Comparison of ENCODE assay signal across 8 cellular contexts in the genomic region with DNA sequence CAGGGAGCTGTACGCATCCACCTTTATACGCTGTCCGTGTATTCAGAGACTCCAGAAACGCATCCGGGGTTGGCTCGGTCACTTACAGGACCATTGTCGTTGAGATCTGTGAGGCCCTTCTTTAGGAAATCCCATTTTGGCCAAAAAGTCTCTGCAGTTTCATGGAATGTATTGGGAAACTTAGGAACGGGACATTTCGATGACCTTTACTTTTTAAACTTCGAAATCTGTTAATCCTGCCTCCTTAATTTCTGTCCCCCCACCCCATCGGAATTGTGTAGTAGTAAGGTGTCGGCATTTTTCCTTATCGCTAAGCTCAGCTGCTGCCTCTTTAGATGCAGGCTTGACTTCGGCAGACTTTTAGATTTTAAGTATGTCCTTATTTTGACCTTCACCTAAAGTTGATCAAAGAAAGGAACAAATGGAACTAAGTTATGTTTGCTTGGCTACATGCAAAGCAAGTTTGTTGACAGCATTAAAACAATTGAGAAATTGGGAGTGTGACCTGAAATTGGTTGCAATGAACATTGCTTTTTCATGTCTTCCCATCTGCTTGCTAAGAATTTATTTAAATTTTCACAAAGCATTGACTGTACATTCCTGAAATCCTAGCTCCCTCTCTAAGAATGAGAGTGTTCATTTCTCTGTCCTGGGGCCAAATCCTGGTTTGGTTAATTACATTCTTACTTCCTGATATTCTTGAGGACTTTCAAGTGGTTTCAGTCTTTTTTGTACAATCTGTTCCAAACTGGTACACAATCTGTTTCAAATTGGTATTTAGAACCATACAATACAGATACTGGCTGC. TPM values are rescaled to one million over a fixed set of nuclear protein-coding genes. Genes with fewer than 3 reads are reported as not detected.
A peak's percentile ranks its signal among the peaks of the same experiment; 100 is the strongest.
DNase-seq lines count a peak whose midpoint lies in the region; ATAC-seq and TF ChIP-seq lines count a peak whose summit lies in the region.

No MANE protein-coding gene starts in this region.

- peak overlapping the region in 5 of 11 experiments; percentile 71 to 91 (median 82); a peak in 9 of 22 replicates for H3K27ac ChIP-seq in BLaER1 treated with 17β-estradiol and CSF1 and Interleukin-3, amounts not matched to agents 10 nM and 100 nM

- H3K36me3 ChIP-seq in BLaER1 treated with 17β-estradiol and CSF1 and Interleukin-3, amounts not matched to agents 10 nM and 100 nM = 0 out of 22 replicates have a peak, but pooled peaks cover 0 to 6% (median 0%) of the 10 kb centered on the region in 11 experiments

- ATAC-seq in GM21367 (IDR thresholded peaks at IDR 0.05; ENCODE audit: unreplicated experiment) (no peak), GM19452 (IDR thresholded peaks at IDR 0.05; ENCODE audit: unreplicated experiment) (no peak), HG03520 (IDR thresholded peaks at IDR 0.05; ENCODE audit: unreplicated experiment) (no peak)

- peak overlapping the region; percentile 60 to 98 (median 76); a peak in 19 of 20 replicates for H3K4me3 ChIP-seq in BLaER1 treated with 17β-estradiol and CSF1 and Interleukin-3, amounts not matched to agents 10 nM and 100 nM
- H3K4me3 ChIP-seq in Jurkat, Clone E6-1 (ENCODE audit: low read length) = peak overlapping the region; percentile 44
- peak overlapping the region; percentile 82 for H3K4me3 ChIP-seq in choroid plexus epithelial cell (ENCODE audit: low read depth, low read length)

- H3K4me2 ChIP-seq in BLaER1 treated with 17β-estradiol and CSF1 and Interleukin-3, amounts not matched to agents 10 nM and 100 nM = peak overlapping the region; percentile 78 to 100 (median 95)

- H3K9me3 ChIP-seq in BLaER1 treated with 17β-estradiol and CSF1 and Interleukin-3, amounts not matched to agents 10 nM and 100 nM (replicated peaks in 1 of 11) = peaks cover 19 to 34% (median 26%) of the 10 kb centered on the region in 11 experiments

- no peak for TF ChIP-seq CTCF in choroid plexus epithelial cell (conservative IDR thresholded peaks at IDR 0.05; ENCODE audit: low read depth, low read length)

- H3K9ac ChIP-seq in BLaER1 treated with 17β-estradiol and CSF1 and Interleukin-3, amounts not matched to agents 10 nM and 100 nM = peak overlapping the region in 8 of 11 experiments; percentile 46 to 92 (median 80); a peak in 12 of 22 replicates

- no peak for DNase-seq in Jurkat, Clone E6-1 (ENCODE audit: low read depth, low spot score)
- DNase-seq in choroid plexus epithelial cell (ENCODE audit: low read depth) (peak; percentile 34), midbrain (lab: John Stamatoyannopoulos, UW) (peak; percentile 36), HK-2 (ENCODE audit: unreplicated experiment) (no peak)

- peaks cover 0 to 33% (median 10%) of the 10 kb centered on the region in 11 experiments; a peak in 13 of 22 replicates for H4K20me1 ChIP-seq in BLaER1 treated with 17β-estradiol and CSF1 and Interleukin-3, amounts not matched to agents 10 nM and 100 nM

- peaks cover 15 to 76% (median 65%) of the 10 kb centered on the region in 11 experiments; a peak in 21 of 22 replicates for H3K27me3 ChIP-seq in BLaER1 treated with 17β-estradiol and CSF1 and Interleukin-3, amounts not matched to agents 10 nM and 100 nM

- H3K4me1 ChIP-seq in BLaER1 treated with 17β-estradiol and CSF1 and Interleukin-3, amounts not matched to agents 10 nM and 100 nM = peaks cover 14 to 38% (median 23%) of the 10 kb centered on the region in 10 experiments; a peak in 19 of 20 replicates

RNA-seq across cellular contexts. Expression of a gene that starts 0.9 kb away (rescaled TPM):
- polyA plus RNA-seq in Jurkat, Clone E6-1 (2012; ENCODE audit: insufficient read depth, insufficient read length) = 1.1 TPM

Comparison
In these comparisons a context has a peak if more than half of its experiments do, and no peak if none do; other contexts are left out.
1. DNase-seq: peak in choroid plexus epithelial cell (single experiment) and midbrain (single experiment); none in Jurkat, Clone E6-1 (single experiment) and HK-2 (single experiment).
2. Peak in every context shown above with its lines, with median percentiles within 50 percentile points of each other: H3K4me3 ChIP-seq.